Comparison of ENCODE assay signal across 25 cellular contexts in the genomic region with DNA sequence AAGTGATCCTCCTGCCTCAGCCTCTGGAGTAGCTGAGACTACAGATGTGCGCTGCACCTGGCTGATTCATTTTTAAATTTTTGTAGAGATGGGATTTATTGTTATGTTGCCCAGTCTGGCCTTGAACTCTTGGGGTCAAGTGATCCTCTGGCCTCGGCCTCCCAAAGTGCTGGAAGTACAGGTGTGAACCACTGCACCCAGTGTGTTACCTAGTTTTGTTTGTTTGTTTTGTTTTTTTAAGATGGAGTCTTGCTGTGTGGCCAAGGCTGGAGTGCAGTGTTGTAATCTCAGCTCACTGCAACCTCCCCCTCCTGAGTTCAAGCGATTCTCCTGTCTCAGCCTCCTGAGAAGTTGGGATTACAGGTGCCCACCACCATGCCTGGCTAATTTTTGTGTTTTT. TPM values are rescaled to one million over a fixed set of nuclear protein-coding genes. Genes with fewer than 3 reads are reported as not detected.
DNase-seq lines count a peak whose midpoint lies in the region; ATAC-seq, FAIRE-seq and TF ChIP-seq lines count a peak whose summit lies in the region.
"Had no signal": no experiment of that assay in that cellular context is flagged by ENCODE, and none has a peak within 500 bp of the region (broad histone marks: within the 10 kb centered on the region; RNA-seq: fewer than 3 reads in every experiment).

No MANE protein-coding gene starts in this region.

- no peak overlapping the region for H3K9ac ChIP-seq in HepG2 (ENCODE audit: insufficient read depth, low read depth, low read length)
- H3K9ac ChIP-seq: KMS-11 had no signal

- H3K4me2 ChIP-seq in HepG2 (ENCODE audit: low read depth, low read length), result no peak overlapping the region
- H3K4me2 ChIP-seq: KMS-11, PC-9 had no signal

- H3K9me3 Mint-ChIP-seq in naive thymus-derived CD4-positive, alpha-beta T cell, result no peaks in the 10 kb centered on the region
- no peaks in the 10 kb centered on the region for H3K9me3 Mint-ChIP-seq in stimulated activated memory B cell treated with anti-CD40 and anti-IgM and Interleukin-4, amounts not matched to agents 10 μg/mL and 1 μg/mL and 100 μg/mL, for 72 hours
- H3K9me3 Mint-ChIP-seq: CD4-positive, alpha-beta T cell; IgD-negative memory B cell had no signal

- no peak for DNase-seq in HepG2 (ENCODE audit: low spot score)
- DNase-seq in right lobe of liver, result no peak
- no peak for DNase-seq in naive thymus-derived CD4-positive, alpha-beta T cell
- no peak for DNase-seq in SW480 (ENCODE audit: low spot score)
- DNase-seq: CD4-positive, alpha-beta T cell; DMS 273 treated with DMSO at 0.1 percent for 48 hours; DMS79 treated with DMSO at 0.1 percent for 48 hours; GF-D8; MM.1S; NCI-H1048; NCI-H1417; NCI-H1694; NCI-H2029 treated with DMSO at 0.1 percent for 48 hours; NCI-H526 treated with DMSO at 0.1 percent for 48 hours; PC-9; Right ventricle myocardium superior had no signal

- H3K27ac Mint-ChIP-seq in naive thymus-derived CD4-positive, alpha-beta T cell, result peak overlapping the region in 6 of 9 donors; percentile 27 to 68 (median 54)
- peak overlapping the region; percentile 24 for H3K27ac Mint-ChIP-seq in stimulated activated memory B cell treated with anti-CD40 and anti-IgM and Interleukin-4, amounts not matched to agents 10 μg/mL and 1 μg/mL and 100 μg/mL, for 72 hours
- H3K27ac Mint-ChIP-seq: CD4-positive, alpha-beta T cell had no signal

- no peak overlapping the region for H3K4me3 Mint-ChIP-seq in naive thymus-derived CD4-positive, alpha-beta T cell
- no peak overlapping the region for H3K4me3 Mint-ChIP-seq in stimulated activated memory B cell treated with anti-CD40 and anti-IgM and Interleukin-4, amounts not matched to agents 10 μg/mL and 1 μg/mL and 100 μg/mL, for 72 hours
- H3K4me3 Mint-ChIP-seq: CD4-positive, alpha-beta T cell; IgD-negative memory B cell had no signal

- TF ChIP-seq EP300 in HepG2 (IDR thresholded peaks at IDR 0.05; ENCODE audit: low read depth in 2 of 2, low read length in 2 of 2) (no peak), HepG2 (CRISPR knock-in tag; IDR thresholded peaks at IDR 0.05; ENCODE audit: borderline replicate concordance) (no peak)

- peaks cover 19% of the 10 kb centered on the region; the same call in 1 of the 2 replicates for H4K20me1 ChIP-seq in HepG2 (ENCODE audit: insufficient read depth, low read length)

- no peaks in the 10 kb centered on the region for H3K27me3 ChIP-seq in HepG2 (ENCODE audit: control insufficient read depth in 1 of 2, insufficient read depth in 2 of 2, low read length in 2 of 2)
- no peaks in the 10 kb centered on the region for H3K27me3 ChIP-seq in right lobe of liver
- no peaks in the 10 kb centered on the region for H3K27me3 ChIP-seq in naive thymus-derived CD4-positive, alpha-beta T cell (ENCODE audit: control insufficient read depth in 2 of 2, insufficient read depth in 2 of 2, low read length in 2 of 2)

- H3K36me3 ChIP-seq in HepG2 (replicated peaks in 1 of 2; ENCODE audit: control insufficient read depth in 1 of 2, insufficient read depth in 2 of 2, low read length in 2 of 2) (peaks cover 10 to 26% of the 10 kb centered on the region in 2 experiments; a peak in 4 of 5 replicates), right lobe of liver (peaks cover 0 to 12% (median 0%) of the 10 kb centered on the region in 4 donors)
- H3K36me3 ChIP-seq in naive thymus-derived CD4-positive, alpha-beta T cell (ENCODE audit: control insufficient read depth in 2 of 3, insufficient read depth in 3 of 3, low read length in 3 of 3), result peaks cover 0 to 29% (median 5%) of the 10 kb centered on the region in 3 experiments

- no peak for TF ChIP-seq RAD21 in HepG2 (CRISPR knock-in tag; IDR thresholded peaks at IDR 0.05)

- intact Hi-C loops in HepG2 (cut with micrococcal nuclease; ENCODE audit: unreplicated experiment), result no loop called here
- intact Hi-C loops in right lobe of liver (cut with DNase I), result no loop called here
- intact Hi-C loops in naive thymus-derived CD4-positive, alpha-beta T cell (cut with micrococcal nuclease), result no loop called here

- H3K4me1 ChIP-seq in HepG2 (ENCODE audit: insufficient read depth, low read length) (peaks cover 40% of the 10 kb centered on the region), right lobe of liver (peaks cover 0 to 14% (median 0%) of the 10 kb centered on the region in 4 donors)
- H3K4me1 ChIP-seq in naive thymus-derived CD4-positive, alpha-beta T cell (ENCODE audit: control insufficient read depth in 2 of 2, insufficient read depth in 2 of 2, low read length in 2 of 2), result no peaks in the 10 kb centered on the region

- H3K79me2 ChIP-seq in HepG2 (ENCODE audit: insufficient read depth, low read length), result peaks cover 63% of the 10 kb centered on the region

- no TSS peak for BruUV-seq in HepG2 (replicated peaks; lab: Mats Ljungman, UMichigan)

- H3K4me3 ChIP-seq in HepG2 (replicated peaks in 1 of 3; ENCODE audit: insufficient read depth in 1 of 3, low read depth in 2 of 3, low read length in 3 of 3) (no peak overlapping the region), right lobe of liver (no peak overlapping the region)
- H3K4me3 ChIP-seq in naive thymus-derived CD4-positive, alpha-beta T cell (ENCODE audit: low read length), result no peak overlapping the region
- H3K4me3 ChIP-seq: PC-9 had no signal

- WGBS in HepG2 (ENCODE audit: low lambda C conversion rate), result 96% methylated on average over 3 of the region's 3 CpGs
- WGBS in right lobe of liver (ENCODE audit: insufficient coverage, low coverage, low lambda C conversion rate, missing lambda C conversion rate), result 76% methylated on average over 3 of the region's 3 CpGs

- no peak overlapping the region for H3K27ac ChIP-seq in HepG2 (ENCODE audit: extremely low read length, insufficient read depth, low read length)
- no peak overlapping the region for H3K27ac ChIP-seq in right lobe of liver
- peak overlapping the region; percentile 94 for H3K27ac ChIP-seq in VCaP
- H3K27ac ChIP-seq in naive thymus-derived CD4-positive, alpha-beta T cell (ENCODE audit: low read depth, low read length), result no peak overlapping the region
- H3K27ac ChIP-seq: KMS-11, PC-9 had no signal

- no peak for FAIRE-seq in HepG2 (lab: Jason Lieb, UNC)
- FAIRE-seq: GM12891, H1 had no signal

- CTCF ChIA-PET in HepG2 (lab: Yijun Ruan, JAX; ENCODE audit: low intra/inter-chr PET ratio, low total read pairs), result no interaction called here
- CTCF ChIA-PET in naive thymus-derived CD4-positive, alpha-beta T cell (lab: Charles Lee), result no interaction called here

- peaks cover 0 to 13% (median 2%) of the 10 kb centered on the region in 5 donors for H3K36me3 Mint-ChIP-seq in naive thymus-derived CD4-positive, alpha-beta T cell
- peaks cover 17% of the 10 kb centered on the region for H3K36me3 Mint-ChIP-seq in stimulated activated memory B cell treated with anti-CD40 and anti-IgM and Interleukin-4, amounts not matched to agents 10 μg/mL and 1 μg/mL and 100 μg/mL, for 72 hours

- POLR2A ChIA-PET in HepG2 (lab: Yijun Ruan, JAX), result interaction anchor here (2.3 kb wide), 1 partner anchor 13 kb away, joined by 18 read pairs; a partner anchor contains a TSS
- POLR2A ChIA-PET in naive thymus-derived CD4-positive, alpha-beta T cell (lab: Charles Lee), result no interaction called here

- no peak overlapping the region for H2AFZ ChIP-seq in HepG2 (ENCODE audit: low read length)
- H2AFZ ChIP-seq: PC-9 had no signal

- TF ChIP-seq POLR2A in HepG2 (IDR thresholded peaks at IDR 0.05; ENCODE audit: insufficient read depth in 1 of 2, low read depth in 2 of 2, low read length in 2 of 2) (no peak), right lobe of liver (IDR thresholded peaks at IDR 0.05) (no peak)

- no peaks in the 10 kb centered on the region for H3K27me3 Mint-ChIP-seq in naive thymus-derived CD4-positive, alpha-beta T cell
- no peaks in the 10 kb centered on the region for H3K27me3 Mint-ChIP-seq in stimulated activated memory B cell treated with anti-CD40 and anti-IgM and Interleukin-4, amounts not matched to agents 10 μg/mL and 1 μg/mL and 100 μg/mL, for 72 hours
- H3K27me3 Mint-ChIP-seq: CD4-positive, alpha-beta T cell; IgD-negative memory B cell had no signal

- H3K4me1 Mint-ChIP-seq in naive thymus-derived CD4-positive, alpha-beta T cell, result peaks cover 19 to 61% (median 26%) of the 10 kb centered on the region in 7 donors
- peaks cover 13% of the 10 kb centered on the region for H3K4me1 Mint-ChIP-seq in stimulated activated memory B cell treated with anti-CD40 and anti-IgM and Interleukin-4, amounts not matched to agents 10 μg/mL and 1 μg/mL and 100 μg/mL, for 72 hours

- no peaks in the 10 kb centered on the region for H3K9me3 ChIP-seq in HepG2 (ENCODE audit: low read length)
- H3K9me3 ChIP-seq in right lobe of liver, result no peaks in the 10 kb centered on the region
- H3K9me3 ChIP-seq in naive thymus-derived CD4-positive, alpha-beta T cell (ENCODE audit: control insufficient read depth in 2 of 3, low read length in 3 of 3), result no peaks in the 10 kb centered on the region

- in situ Hi-C loops in HepG2 (cut with HindIII; ENCODE audit: extremely low pct_ligation_motif_present, low pct_unique_long_range_greater_than_20kb), result no loop called here

- no peak for TF ChIP-seq CTCF in HepG2 (CRISPR knock-in tag; IDR thresholded peaks at IDR 0.05)
- TF ChIP-seq CTCF in right lobe of liver (IDR thresholded peaks at IDR 0.05), result no peak
- TF ChIP-seq CTCF in VCaP (conservative IDR thresholded peaks at IDR 0.05), result no peak

- no peak for ATAC-seq in HepG2
- no peak for ATAC-seq in right lobe of liver
- no peak for ATAC-seq in naive thymus-derived CD4-positive, alpha-beta T cell
- no peak for ATAC-seq in stimulated activated memory B cell treated with anti-CD40 and anti-IgM and Interleukin-4, amounts not matched to agents 10 μg/mL and 1 μg/mL and 100 μg/mL, for 72 hours
- no peak for ATAC-seq in GM21423 (IDR thresholded peaks at IDR 0.05; ENCODE audit: unreplicated experiment)
- ATAC-seq in HG02623 (IDR thresholded peaks at IDR 0.05; ENCODE audit: unreplicated experiment), result no peak
- ATAC-seq: HCT116 had no signal

RNA-seq across cellular contexts. Expression of a gene that starts 12.1 kb away (rescaled TPM):
- total RNA-seq in HepG2 (2016; rRNA removed; fragmentation: Illumina TruSeq; extraction: Trizol) (3.7 and 13.2 TPM in 2 replicates), right lobe of liver (10 to 100 TPM; 14.9 to 25.8 (median 16.9) TPM)
- 1.3 and 3.2 TPM in 2 replicates for total RNA-seq in HepG2 (2016; cell fraction: cytosol; rRNA removed; fragmentation: Illumina TruSeq; extraction: Trizol; ENCODE audit: low read depth)
- total RNA-seq in HepG2 (2016; cell fraction: insoluble cytoplasmic fraction; rRNA removed; fragmentation: Illumina TruSeq; extraction: Trizol), result 4.7 and 9.4 TPM in 2 replicates
- 3.7 and 4.3 TPM in 2 replicates for total RNA-seq in HepG2 (2016; cell fraction: membrane; rRNA removed; fragmentation: Illumina TruSeq; extraction: Trizol)
- total RNA-seq in HepG2 (2016; cell fraction: nucleus; rRNA removed; fragmentation: Illumina TruSeq; extraction: Trizol), result 12.0 and 16.8 TPM in 2 replicates
- polyA plus RNA-seq in HepG2 (2011; rRNA removed), result 2.3 and 3.2 TPM in 2 replicates
- 0.62 and 0.71 TPM in 2 replicates for polyA plus RNA-seq in HepG2 (2011; cell fraction: cytosol; rRNA removed)
- polyA plus RNA-seq in HepG2 (2011; cell fraction: nucleus; rRNA removed), result 24.4 and 28.9 TPM in 2 replicates
- polyA plus RNA-seq in HepG2 (2012), result 13.7 and 19.4 TPM in 2 replicates
- 1.3 and 1.5 TPM in 2 replicates for polyA plus RNA-seq in HepG2 (2016; cell fraction: cytosol; fragmentation: Illumina TruSeq; extraction: Trizol; ENCODE audit: low read depth)
- 6.7 and 10.8 TPM in 2 replicates for polyA plus RNA-seq in HepG2 (2016; cell fraction: insoluble cytoplasmic fraction; fragmentation: Illumina TruSeq; extraction: Trizol; ENCODE audit: low read depth)
- 2.6 and 3.1 TPM in 2 replicates for polyA plus RNA-seq in HepG2 (2016; cell fraction: membrane; fragmentation: Illumina TruSeq; extraction: Trizol; ENCODE audit: low read depth)
- polyA plus RNA-seq in HepG2 (2016; cell fraction: nucleus; fragmentation: Illumina TruSeq; extraction: Trizol; ENCODE audit: insufficient read depth, low read depth), result 27.3 and 29.1 TPM in 2 replicates
- polyA minus RNA-seq in HepG2 (2011; rRNA and poly(A)+ RNA removed; ENCODE audit: low replicate concordance), result 14.1 and 14.5 TPM in 2 replicates
- 8.0 and 8.9 TPM in 2 replicates for polyA minus RNA-seq in HepG2 (2011; cell fraction: cytosol; rRNA and poly(A)+ RNA removed)
- polyA minus RNA-seq in HepG2 (2011; cell fraction: nucleus; rRNA and poly(A)+ RNA removed), result 18.3 and 19.1 TPM in 2 replicates
- 10 to 100 TPM; 35.8 to 51.2 (median 38.5) TPM for total RNA-seq in naive thymus-derived CD4-positive, alpha-beta T cell
- polyA plus RNA-seq in naive thymus-derived CD4-positive, alpha-beta T cell, result 1 to 10 TPM; 1.4 to 4.0 TPM
